In the genomic region with DNA sequence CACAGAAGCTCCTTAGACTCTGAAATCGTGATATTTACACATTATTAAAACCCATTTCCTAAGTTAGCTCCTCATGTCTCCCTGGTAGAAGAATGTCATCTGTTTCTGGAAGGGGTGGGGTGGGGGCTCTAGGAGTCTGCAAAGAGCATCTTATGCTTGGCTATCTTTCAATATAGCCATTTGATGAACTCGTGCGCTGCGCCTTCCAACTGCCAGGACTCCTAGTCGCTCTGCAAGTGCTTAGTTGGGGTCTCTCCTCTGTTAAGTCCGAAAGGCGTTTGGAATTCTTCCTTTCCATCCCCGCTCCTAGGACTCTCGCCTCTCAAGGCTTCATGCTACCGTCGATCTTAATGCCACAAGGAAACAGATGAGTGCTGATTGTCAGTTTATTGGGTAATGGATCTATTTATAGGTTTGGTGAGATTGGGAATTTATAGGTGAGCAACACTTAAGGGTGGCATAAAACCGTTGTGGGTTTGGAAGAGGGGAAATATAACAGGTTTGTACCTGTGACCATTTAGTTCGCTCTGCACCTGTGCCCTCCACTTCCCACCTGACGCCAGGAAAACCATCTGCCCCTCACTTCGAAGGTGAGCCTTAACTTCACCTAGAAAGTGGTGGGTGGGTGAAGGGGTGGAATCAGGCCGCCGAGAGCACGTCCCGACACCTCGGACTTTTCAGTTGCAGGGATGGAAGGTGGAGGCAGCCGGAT, we compare ENCODE assay signal across 2 cellular contexts.
TF ChIP-seq lines count a peak whose summit lies in the region.

No MANE protein-coding gene starts in this region.

TF ChIP-seq in SK-N-SH, 30 proteins besides CTCF, POLR2A, EP300 and RAD21 (continued from another document):
- TF ChIP-seq, protein P1, sequence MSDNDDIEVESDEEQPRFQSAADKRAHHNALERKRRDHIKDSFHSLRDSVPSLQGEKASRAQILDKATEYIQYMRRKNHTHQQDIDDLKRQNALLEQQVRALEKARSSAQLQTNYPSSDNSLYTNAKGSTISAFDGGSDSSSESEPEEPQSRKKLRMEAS (IDR thresholded peaks at IDR 0.05; ENCODE audit: low read depth) = no peak
- no peak for TF ChIP-seq ELF1 (IDR thresholded peaks at IDR 0.05)
- no peak for TF ChIP-seq NRF1 (IDR thresholded peaks at IDR 0.05; ENCODE audit: low read depth, low read length)
- TF ChIP-seq, protein P2, sequence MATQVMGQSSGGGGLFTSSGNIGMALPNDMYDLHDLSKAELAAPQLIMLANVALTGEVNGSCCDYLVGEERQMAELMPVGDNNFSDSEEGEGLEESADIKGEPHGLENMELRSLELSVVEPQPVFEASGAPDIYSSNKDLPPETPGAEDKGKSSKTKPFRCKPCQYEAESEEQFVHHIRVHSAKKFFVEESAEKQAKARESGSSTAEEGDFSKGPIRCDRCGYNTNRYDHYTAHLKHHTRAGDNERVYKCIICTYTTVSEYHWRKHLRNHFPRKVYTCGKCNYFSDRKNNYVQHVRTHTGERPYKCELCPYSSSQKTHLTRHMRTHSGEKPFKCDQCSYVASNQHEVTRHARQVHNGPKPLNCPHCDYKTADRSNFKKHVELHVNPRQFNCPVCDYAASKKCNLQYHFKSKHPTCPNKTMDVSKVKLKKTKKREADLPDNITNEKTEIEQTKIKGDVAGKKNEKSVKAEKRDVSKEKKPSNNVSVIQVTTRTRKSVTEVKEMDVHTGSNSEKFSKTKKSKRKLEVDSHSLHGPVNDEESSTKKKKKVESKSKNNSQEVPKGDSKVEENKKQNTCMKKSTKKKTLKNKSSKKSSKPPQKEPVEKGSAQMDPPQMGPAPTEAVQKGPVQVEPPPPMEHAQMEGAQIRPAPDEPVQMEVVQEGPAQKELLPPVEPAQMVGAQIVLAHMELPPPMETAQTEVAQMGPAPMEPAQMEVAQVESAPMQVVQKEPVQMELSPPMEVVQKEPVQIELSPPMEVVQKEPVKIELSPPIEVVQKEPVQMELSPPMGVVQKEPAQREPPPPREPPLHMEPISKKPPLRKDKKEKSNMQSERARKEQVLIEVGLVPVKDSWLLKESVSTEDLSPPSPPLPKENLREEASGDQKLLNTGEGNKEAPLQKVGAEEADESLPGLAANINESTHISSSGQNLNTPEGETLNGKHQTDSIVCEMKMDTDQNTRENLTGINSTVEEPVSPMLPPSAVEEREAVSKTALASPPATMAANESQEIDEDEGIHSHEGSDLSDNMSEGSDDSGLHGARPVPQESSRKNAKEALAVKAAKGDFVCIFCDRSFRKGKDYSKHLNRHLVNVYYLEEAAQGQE (IDR thresholded peaks at IDR 0.05; ENCODE audit: low read depth, low read length) = no peak
- TF ChIP-seq POLR2AphosphoS5 (IDR thresholded peaks at IDR 0.05; ENCODE audit: low read depth, low read length) = no peak
- no peak for TF ChIP-seq CHD2 (IDR thresholded peaks at IDR 0.05; ENCODE audit: low read length, partially characterized antibody)
- no peak for TF ChIP-seq FOXJ3 (CRISPR knock-in tag; IDR thresholded peaks at IDR 0.05)
- TF ChIP-seq GATA2 (CRISPR knock-in tag; IDR thresholded peaks at IDR 0.05) = no peak
- TF ChIP-seq NFIC (IDR thresholded peaks at IDR 0.05; ENCODE audit: borderline replicate concordance) = no peak
- TF ChIP-seq YY1 (IDR thresholded peaks at IDR 0.05; ENCODE audit: low read depth) = no peak
- no peak for TF ChIP-seq FOSL2 (IDR thresholded peaks at IDR 0.05; ENCODE audit: borderline replicate concordance, low read depth)

TF ChIP-seq in SK-N-SH treated with all-trans-retinoic acid at 6 μM for 48 hours, 23 proteins besides CTCF, POLR2A, EP300 and RAD21 (continued from another document):
- TF ChIP-seq ISL1 (CRISPR knock-in tag; IDR thresholded peaks at IDR 0.05) = no peak
- TF ChIP-seq OSR1 (CRISPR knock-in tag; IDR thresholded peaks at IDR 0.05) = no peak
- no peak for TF ChIP-seq TCF4 (CRISPR knock-in tag; IDR thresholded peaks at IDR 0.05; ENCODE audit: borderline replicate concordance)
- no peak for TF ChIP-seq SNAI2 (CRISPR knock-in tag; IDR thresholded peaks at IDR 0.05)
- TF ChIP-seq ZNF565 (CRISPR knock-in tag; conservative IDR thresholded peaks at IDR 0.05; ENCODE audit: low read depth) = no peak
- no peak for TF ChIP-seq ARNTL (CRISPR knock-in tag; IDR thresholded peaks at IDR 0.05; ENCODE audit: borderline replicate concordance, low read depth)
- no peak for TF ChIP-seq ZFP30 (CRISPR knock-in tag; IDR thresholded peaks at IDR 0.05)
- no peak for TF ChIP-seq GLIS3 (CRISPR knock-in tag; IDR thresholded peaks at IDR 0.05)
- no peak for TF ChIP-seq ESRRG (CRISPR knock-in tag; IDR thresholded peaks at IDR 0.05)
- no peak for TF ChIP-seq ZC3H10 (CRISPR knock-in tag; IDR thresholded peaks at IDR 0.05)
- TF ChIP-seq, protein P3, sequence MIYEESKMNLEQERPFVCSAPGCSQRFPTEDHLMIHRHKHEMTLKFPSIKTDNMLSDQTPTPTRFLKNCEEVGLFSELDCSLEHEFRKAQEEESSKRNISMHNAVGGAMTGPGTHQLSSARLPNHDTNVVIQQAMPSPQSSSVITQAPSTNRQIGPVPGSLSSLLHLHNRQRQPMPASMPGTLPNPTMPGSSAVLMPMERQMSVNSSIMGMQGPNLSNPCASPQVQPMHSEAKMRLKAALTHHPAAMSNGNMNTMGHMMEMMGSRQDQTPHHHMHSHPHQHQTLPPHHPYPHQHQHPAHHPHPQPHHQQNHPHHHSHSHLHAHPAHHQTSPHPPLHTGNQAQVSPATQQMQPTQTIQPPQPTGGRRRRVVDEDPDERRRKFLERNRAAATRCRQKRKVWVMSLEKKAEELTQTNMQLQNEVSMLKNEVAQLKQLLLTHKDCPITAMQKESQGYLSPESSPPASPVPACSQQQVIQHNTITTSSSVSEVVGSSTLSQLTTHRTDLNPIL (CRISPR knock-in tag; IDR thresholded peaks at IDR 0.05; ENCODE audit: low read depth) = no peak
- no peak for TF ChIP-seq ZNF8 (CRISPR knock-in tag; IDR thresholded peaks at IDR 0.05)
